ENCODE assay signal across 8 cellular contexts in the genomic region with DNA sequence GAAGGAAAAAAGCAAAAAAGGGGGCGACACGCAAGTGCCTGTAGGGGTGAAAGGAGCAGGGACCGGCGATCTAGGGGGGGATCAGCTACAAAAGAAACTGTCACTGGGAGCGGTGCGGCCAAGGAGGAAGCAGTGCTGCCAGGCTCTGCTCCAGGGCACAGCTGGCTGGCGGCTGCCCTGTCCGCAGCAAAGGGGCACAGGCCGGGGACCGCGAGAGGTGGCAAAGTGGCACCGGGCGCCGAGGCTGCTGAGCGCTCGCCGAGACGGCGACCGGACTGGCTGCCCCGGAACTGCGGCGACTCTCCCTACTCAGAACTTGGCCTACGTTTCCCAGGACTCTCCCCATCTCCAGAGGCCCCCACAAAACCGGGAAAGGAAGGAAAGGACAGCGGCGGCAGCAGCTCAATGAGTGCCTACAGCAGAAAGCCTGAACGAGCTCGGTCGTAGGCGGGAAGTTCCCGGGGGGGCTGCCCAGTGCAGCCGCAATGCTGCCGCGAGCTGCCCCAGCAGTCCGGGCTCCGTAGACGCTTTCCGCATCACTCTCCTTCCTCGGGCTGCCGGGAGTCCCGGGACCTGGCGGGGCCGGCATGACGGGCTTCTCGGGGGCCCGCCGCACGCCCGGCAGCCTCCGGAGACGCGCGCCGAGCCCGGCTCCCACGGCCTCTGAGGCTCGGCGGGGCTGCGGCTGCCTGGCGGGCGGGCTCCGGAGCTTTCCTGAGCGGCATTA. TPM values are rescaled to one million over a fixed set of nuclear protein-coding genes. Genes with fewer than 3 reads are reported as not detected.
DNase-seq lines count a peak whose midpoint lies in the region; ATAC-seq, FAIRE-seq and TF ChIP-seq lines count a peak whose summit lies in the region.

No MANE protein-coding gene starts in this region.

- H3K27me3 ChIP-seq in endothelial cell of umbilical vein (ENCODE audit: control insufficient read depth in 2 of 2, insufficient read depth in 2 of 2, low read length in 2 of 2) = no peaks in the 10 kb centered on the region
- no peaks in the 10 kb centered on the region for H3K27me3 ChIP-seq in suprapubic skin

- TF ChIP-seq CTCF in GM12875 (IDR thresholded peaks at IDR 0.05; ENCODE audit: borderline replicate concordance, insufficient read depth, low read depth, low read length) (no peak), endothelial cell of umbilical vein (IDR thresholded peaks at IDR 0.05; ENCODE audit: extremely low read depth in 1 of 2, insufficient read depth in 1 of 2, low read depth in 1 of 2, low read length in 2 of 2) (no peak), suprapubic skin (IDR thresholded peaks at IDR 0.05) (no peak)

- CTCF ChIA-PET in activated CD8-positive, alpha-beta T cell treated with anti-CD3 and anti-CD28 coated beads, Interleukin-2, amount 10 ng/mL, durations not matched to agents 7 days and 5 days (lab: Charles Lee) = interaction anchor here (0.8 to 3.8 kb wide), 6 partner anchors 8 to 220 kb away, joined by 3 to 30 read pairs (median 18); a partner anchor contains a TSS
- CTCF ChIA-PET in endothelial cell of umbilical vein (lab: Charles Lee) = interaction anchor here (0.8 to 3.8 kb wide), 9 partner anchors 9 to 328 kb away, joined by 3 to 34 read pairs (median 4); no protein-coding TSS in a partner anchor

- peaks cover 35% of the 10 kb centered on the region for H3K79me2 ChIP-seq in endothelial cell of umbilical vein (ENCODE audit: control insufficient read depth, insufficient read depth, low read length)

- dilution Hi-C loops in endothelial cell of umbilical vein (cut with MboI; ENCODE audit: extremely low pct_ligation_motif_present, low sequenced_read_pairs) = no loop called here

- peak overlapping the region; percentile 91 for H2AFZ ChIP-seq in endothelial cell of umbilical vein (ENCODE audit: low read depth, low read length)

- no TSS peak for BruUV-seq in endothelial cell of umbilical vein (replicated peaks; lab: Mats Ljungman, UMichigan)

- peaks cover 39% of the 10 kb centered on the region for H3K36me3 Mint-ChIP-seq in activated CD8-positive, alpha-beta T cell treated with anti-CD3 and anti-CD28 coated beads, Interleukin-2, amount 10 ng/mL, durations not matched to agents 7 days and 5 days (ENCODE audit: low read depth)

- H3K9me3 ChIP-seq in endothelial cell of umbilical vein (replicated peaks; ENCODE audit: control insufficient read depth, insufficient read depth, low read length) (no peaks in the 10 kb centered on the region), suprapubic skin (no peaks in the 10 kb centered on the region)

- no peaks in the 10 kb centered on the region for H4K20me1 ChIP-seq in endothelial cell of umbilical vein (replicated peaks; ENCODE audit: control insufficient read depth, extremely low read depth, insufficient read depth, low read length)

- no peaks in the 10 kb centered on the region for H3K9me1 ChIP-seq in endothelial cell of umbilical vein (replicated peaks; ENCODE audit: control insufficient read depth, extremely low read depth, insufficient read depth, low read length)

- peak; percentile 29 for ATAC-seq in activated CD8-positive, alpha-beta T cell treated with anti-CD3 and anti-CD28 coated beads, Interleukin-2, amount 10 ng/mL, durations not matched to agents 7 days and 5 days

- H3K27ac ChIP-seq in endothelial cell of umbilical vein (ENCODE audit: insufficient read depth, low read depth, low read length) (peak overlapping the region; percentile 66), suprapubic skin (peak overlapping the region; percentile 98)

- peak overlapping the region; percentile 98 for H3K4me3 Mint-ChIP-seq in activated CD8-positive, alpha-beta T cell treated with anti-CD3 and anti-CD28 coated beads, Interleukin-2, amount 10 ng/mL, durations not matched to agents 7 days and 5 days

- DNase-seq in H54 (ENCODE audit: insufficient read length, low spot score) (no peak), MV-4-11 (lab: John Stamatoyannopoulos, UW) (peak; percentile 38), endothelial cell of umbilical vein (ENCODE audit: low read depth, low spot score) (peak; percentile 57), mucosa of gallbladder (ENCODE audit: low spot score) (peak; percentile 37), suprapubic skin (ENCODE audit: low spot score in 2 of 2) (peak in 1 of 2 donors; percentile 71), NCI-H1694 (lab: John Stamatoyannopoulos, UW) (no peak)
- peak; percentile 66 for DNase-seq in activated CD8-positive, alpha-beta T cell treated with anti-CD3 and anti-CD28 coated beads, Interleukin-2, amount 10 ng/mL, durations not matched to agents 7 days and 5 days

- POLR2A ChIA-PET in activated CD8-positive, alpha-beta T cell treated with anti-CD3 and anti-CD28 coated beads, Interleukin-2, amount 10 ng/mL, durations not matched to agents 7 days and 5 days (lab: Charles Lee) = interaction anchor here (0.6 to 4.1 kb wide), 11 partner anchors 9 to 910 kb away, joined by 3 to 85 read pairs (median 4); a partner anchor contains a TSS
- POLR2A ChIA-PET in endothelial cell of umbilical vein (lab: Charles Lee) = interaction anchor here (1.2 kb wide), 1 partner anchor 8 kb away, joined by 8 read pairs; no protein-coding TSS in a partner anchor

- H3K27ac Mint-ChIP-seq in activated CD8-positive, alpha-beta T cell treated with anti-CD3 and anti-CD28 coated beads, Interleukin-2, amount 10 ng/mL, durations not matched to agents 7 days and 5 days = peak overlapping the region; percentile 100

- no peak for TF ChIP-seq EP300 in suprapubic skin (IDR thresholded peaks at IDR 0.05)

- FAIRE-seq in H54 (lab: Jason Lieb, UNC) (no peak), endothelial cell of umbilical vein (lab: Jason Lieb, UNC) (no peak)

- peak overlapping the region; percentile 93 for H3K4me2 ChIP-seq in endothelial cell of umbilical vein (ENCODE audit: insufficient read depth, low read length)

- H3K4me1 Mint-ChIP-seq in activated CD8-positive, alpha-beta T cell treated with anti-CD3 and anti-CD28 coated beads, Interleukin-2, amount 10 ng/mL, durations not matched to agents 7 days and 5 days (ENCODE audit: low read depth) = peaks cover 30% of the 10 kb centered on the region

- no peaks in the 10 kb centered on the region for H3K27me3 Mint-ChIP-seq in activated CD8-positive, alpha-beta T cell treated with anti-CD3 and anti-CD28 coated beads, Interleukin-2, amount 10 ng/mL, durations not matched to agents 7 days and 5 days (ENCODE audit: low read depth)

- peak; percentile 51 for TF ChIP-seq POLR2A in H54 (IDR thresholded peaks at IDR 0.05; ENCODE audit: low read depth, low read length)
- TF ChIP-seq POLR2A in endothelial cell of umbilical vein (IDR thresholded peaks at IDR 0.05; ENCODE audit: low read depth, low read length) = no peak
- TF ChIP-seq POLR2A in suprapubic skin (IDR thresholded peaks at IDR 0.05) = no peak

- peaks cover 26% of the 10 kb centered on the region for H3K4me1 ChIP-seq in endothelial cell of umbilical vein (ENCODE audit: control insufficient read depth, extremely low read depth, insufficient read depth, low read length)
- peaks cover 36% of the 10 kb centered on the region for H3K4me1 ChIP-seq in suprapubic skin

- intact Hi-C loops in endothelial cell of umbilical vein (cut with micrococcal nuclease) = loop anchor here (1.0 to 10.0 kb wide), 8 partner anchors 8 to 326 kb away; a partner anchor contains a TSS

- H3K36me3 ChIP-seq in endothelial cell of umbilical vein (ENCODE audit: control insufficient read depth in 2 of 2, extremely low read depth in 1 of 2, insufficient read depth in 2 of 2, low read length in 2 of 2) = no peaks in the 10 kb centered on the region
- no peaks in the 10 kb centered on the region for H3K36me3 ChIP-seq in suprapubic skin

- H3K9ac ChIP-seq in endothelial cell of umbilical vein (replicated peaks; ENCODE audit: extremely low read depth, insufficient read depth, low read length) = peak overlapping the region; percentile 89

- under 1% methylated on average over 20 of the region's 64 CpGs for WGBS in suprapubic skin

- H3K9me3 Mint-ChIP-seq in activated CD8-positive, alpha-beta T cell treated with anti-CD3 and anti-CD28 coated beads, Interleukin-2, amount 10 ng/mL, durations not matched to agents 7 days and 5 days (ENCODE audit: insufficient read depth) = no peaks in the 10 kb centered on the region

- H3K4me3 ChIP-seq in GM12875 (ENCODE audit: low read depth, low read length) (peak overlapping the region; percentile 69), endothelial cell of umbilical vein (replicated peaks in 1 of 3; ENCODE audit: insufficient read depth in 1 of 3, low read depth in 1 of 3, low read length in 3 of 3) (peak overlapping the region; percentile 62 to 90 (median 73)), suprapubic skin (peak overlapping the region; percentile 89)

TF ChIP-seq in endothelial cell of umbilical vein, 7 proteins besides CTCF, POLR2A, EP300 and RAD21 (continues in another document):
- no peak for TF ChIP-seq JUN (IDR thresholded peaks at IDR 0.05; ENCODE audit: borderline replicate concordance, insufficient read depth, insufficient read length, low read depth)

RNA-seq across cellular contexts. Expression of a gene that starts 1.0 kb away (rescaled TPM):
- total RNA-seq in activated CD8-positive, alpha-beta T cell treated with anti-CD3 and anti-CD28 coated beads, Interleukin-2, amount 10 ng/mL, durations not matched to agents 7 days and 5 days = 10 to 100 TPM; 82.0 to 82.5 TPM
- total RNA-seq in endothelial cell of umbilical vein (19.6 and 19.8 TPM in 2 replicates), mucosa of gallbladder (9.0 TPM), suprapubic skin (10 to 100 TPM in 3 of 4 donors, 1 to 10 TPM in 1; 9.9 to 13.0 (median 11.1) TPM)
- 11.5 and 12.8 TPM in 2 replicates for polyA plus RNA-seq in endothelial cell of umbilical vein
- polyA plus RNA-seq in endothelial cell of umbilical vein (2011; cell fraction: cytosol; rRNA removed) = 15.0 and 15.6 TPM in 2 replicates
- 5.7 and 9.3 TPM in 2 replicates for polyA plus RNA-seq in endothelial cell of umbilical vein (2011; cell fraction: nucleus; rRNA removed)
- polyA plus RNA-seq in endothelial cell of umbilical vein (2012) = 3.6 and 8.5 TPM in 2 replicates
- 9.8 and 16.3 TPM in 2 replicates for polyA minus RNA-seq in endothelial cell of umbilical vein
- polyA minus RNA-seq in endothelial cell of umbilical vein (2011; cell fraction: cytosol; rRNA and poly(A)+ RNA removed) = 46.5 TPM
- polyA minus RNA-seq in endothelial cell of umbilical vein (2011; cell fraction: nucleus; rRNA and poly(A)+ RNA removed) = 3.8 and 5.0 TPM in 2 replicates

RNA-seq across cellular contexts. Expression of a gene that starts 9.0 kb away (rescaled TPM):
- 100 to 1,000 TPM in 1 of 2 experiments, 10 to 100 TPM in 1; 95.6 to 104 TPM for total RNA-seq in activated CD8-positive, alpha-beta T cell treated with anti-CD3 and anti-CD28 coated beads, Interleukin-2, amount 10 ng/mL, durations not matched to agents 7 days and 5 days
- total RNA-seq in endothelial cell of umbilical vein = 55.3 and 57.6 TPM in 2 replicates
- polyA plus RNA-seq in endothelial cell of umbilical vein = 5.2 and 9.0 TPM in 2 replicates
- 14.8 and 17.8 TPM in 2 replicates for polyA plus RNA-seq in endothelial cell of umbilical vein (2011; cell fraction: cytosol; rRNA removed)
- polyA plus RNA-seq in endothelial cell of umbilical vein (2011; cell fraction: nucleus; rRNA removed) = 15.2 and 17.7 TPM in 2 replicates
- 36.0 and 58.1 TPM in 2 replicates for polyA plus RNA-seq in endothelial cell of umbilical vein (2012)
- polyA minus RNA-seq in endothelial cell of umbilical vein = 22.4 and 27.7 TPM in 2 replicates
- polyA minus RNA-seq in endothelial cell of umbilical vein (2011; cell fraction: cytosol; rRNA and poly(A)+ RNA removed) = 35.0 TPM
- polyA minus RNA-seq in endothelial cell of umbilical vein (2011; cell fraction: nucleus; rRNA and poly(A)+ RNA removed) = 56.1 and 114 TPM in 2 replicates
- total RNA-seq in mucosa of gallbladder = 40.5 TPM
- 10 to 100 TPM; 35.1 to 61.6 (median 45.4) TPM for total RNA-seq in suprapubic skin

Comparison
In these comparisons a context has a peak if more than half of its experiments do, and no peak if none do; other contexts are left out.
1. DNase-seq: peak in MV-4-11 (single experiment), activated CD8-positive, alpha-beta T cell treated with anti-CD3 and anti-CD28 coated beads, Interleukin-2, amount 10 ng/mL, durations not matched to agents 7 days and 5 days (single experiment), endothelial cell of umbilical vein (single experiment) and mucosa of gallbladder (single experiment); none in H54 (single experiment) and NCI-H1694 (single experiment).
2. Peak in every context shown above with its lines, with median percentiles within 50 percentile points of each other: H3K4me3 ChIP-seq.